ENCODE assay signal across 22 cellular contexts in genomic region chr3:147529551-147529950, GRCh38.
"Had no signal": no experiment of that assay in that cellular context is flagged by ENCODE, and none has a peak within 500 bp of the region (broad histone marks: within the 10 kb centered on the region; RNA-seq: fewer than 3 reads in every experiment).

No MANE protein-coding gene starts in this region.

- H3K4me1 Mint-ChIP-seq: neural progenitor cell had no signal

- H3K27me3 Mint-ChIP-seq: natural killer cell treated with Interleukin-12 subunit alpha and Interleukin-12 subunit beta and Interleukin-15 and Interleukin-18, amount 100 ng/mL, for 72 hours; progenitor cell of endocrine pancreas; type B pancreatic cell had no signal

- H3K4me3 ChIP-seq: dorsolateral prefrontal cortex, heart left ventricle, lung, neural progenitor cell, pancreas, suprapubic skin, thyroid gland, uterus had no signal

- ATAC-seq: heart left ventricle; left colon; left ventricle myocardium superior; natural killer cell treated with Interleukin-12 subunit alpha and Interleukin-12 subunit beta and Interleukin-15 and Interleukin-18, amount 100 ng/mL, for 72 hours; pancreas; right cardiac atrium had no signal

- H3K27ac Mint-ChIP-seq: natural killer cell treated with Interleukin-12 subunit alpha and Interleukin-12 subunit beta and Interleukin-15 and Interleukin-18, amount 100 ng/mL, for 72 hours; neural progenitor cell; progenitor cell of endocrine pancreas; type B pancreatic cell had no signal

- H3K4me3 Mint-ChIP-seq: natural killer cell treated with Interleukin-12 subunit alpha and Interleukin-12 subunit beta and Interleukin-15 and Interleukin-18, amount 100 ng/mL, for 72 hours; neural progenitor cell; type B pancreatic cell had no signal

- DNase-seq: dorsolateral prefrontal cortex; effector CD8-positive, alpha-beta T cell; heart left ventricle; hippocampal formation; left colon; left ventricle myocardium superior; mesenchymal stem cell; midbrain; nucleus accumbens; pancreas; right cardiac atrium; small intestine; stimulated activated CD4-positive, alpha-beta T cell treated with anti-CD3 and anti-CD28 coated beads, Interleukin-12 subunit alpha, Interleukin-12 subunit beta, amount 100 ng/mL, for 4 hours; stimulated activated naive CD4-positive, alpha-beta T cell; thyroid gland; uterus had no signal
